Comparison of ENCODE assay signal across 23 cellular contexts in genomic region chr18:69786427-69786826, GRCh38.
"Had no signal": no experiment of that assay in that cellular context is flagged by ENCODE, and none has a peak within 500 bp of the region (broad histone marks: within the 10 kb centered on the region; RNA-seq: fewer than 3 reads in every experiment).

No MANE protein-coding gene starts in this region.

- DNase-seq: stimulated activated CD4-positive, alpha-beta T cell treated with anti-CD3 and anti-CD28 coated beads, Interleukin-2, amount 100 ng/mL, for 24 hours; stimulated activated CD4-positive, alpha-beta T cell treated with anti-CD3 and anti-CD28 coated beads, Interleukin-2, amount 100 ng/mL, for 48 hours; stimulated activated CD4-positive, alpha-beta T cell treated with anti-CD3 and anti-CD28 coated beads, Interleukin-4, amount 100 ng/mL, for 1 hour; stimulated activated CD4-positive, alpha-beta T cell treated with anti-CD3 and anti-CD28 coated beads, Interleukin-4, amount 100 ng/mL, for 24 hours; stimulated activated CD4-positive, alpha-beta T cell treated with anti-CD3 and anti-CD28 coated beads, Interleukin-4, amount 100 ng/mL, for 4 hours; stimulated activated CD8-positive, alpha-beta memory T cell treated with anti-CD3 and anti-CD28 coated beads, Interleukin-4, amount 100 ng/mL, for 48 hours; stimulated activated naive B cell treated with anti-CD40 and anti-IgM and Interleukin-4, amounts not matched to agents 10 μg/mL and 1 μg/mL and 100 μg/mL, for 72 hours; stimulated activated naive CD4-positive, alpha-beta T cell; stimulated activated naive CD4-positive, alpha-beta T cell treated with Interleukin-2 at 50 U/mL for 16 hours; stomach; substantia nigra; testis; thyroid gland; tibial artery; transverse colon; trophoblast cell; upper lobe of left lung; upper lobe of right lung; uterus had no signal

- H3K4me1 Mint-ChIP-seq: stimulated activated memory B cell treated with anti-CD40 and anti-IgM and Interleukin-4, amounts not matched to agents 10 μg/mL and 1 μg/mL and 100 μg/mL, for 72 hours; stimulated activated naive B cell treated with anti-CD40 and anti-IgM and Interleukin-4, amounts not matched to agents 10 μg/mL and 1 μg/mL and 100 μg/mL, for 72 hours had no signal

- ATAC-seq: stimulated activated effector memory CD8-positive, alpha-beta T cell treated with anti-CD3 and anti-CD28 coated beads, Interleukin-12 subunit alpha, Interleukin-12 subunit beta, amount 100 ng/mL, for 72 hours; stimulated activated memory B cell treated with anti-CD40 and anti-IgM and Interleukin-4, amounts not matched to agents 10 μg/mL and 1 μg/mL and 100 μg/mL, for 72 hours; stimulated activated naive B cell treated with anti-CD40 and anti-IgM and Interleukin-4, amounts not matched to agents 10 μg/mL and 1 μg/mL and 100 μg/mL, for 72 hours; upper lobe of right lung had no signal

- H3K4me3 Mint-ChIP-seq: stimulated activated effector memory CD8-positive, alpha-beta T cell treated with anti-CD3 and anti-CD28 coated beads, Interleukin-12 subunit alpha, Interleukin-12 subunit beta, amount 100 ng/mL, for 72 hours; stimulated activated memory B cell treated with anti-CD40 and anti-IgM and Interleukin-4, amounts not matched to agents 10 μg/mL and 1 μg/mL and 100 μg/mL, for 72 hours; stimulated activated naive B cell treated with anti-CD40 and anti-IgM and Interleukin-4, amounts not matched to agents 10 μg/mL and 1 μg/mL and 100 μg/mL, for 72 hours; stimulated activated naive CD8-positive, alpha-beta T cell treated with anti-CD3 and anti-CD28 coated beads, Interleukin-15, Interleukin-2, amounts not matched to agents 100 ng/mL and 50 ng/mL, for 24 hours; type B pancreatic cell had no signal

- H3K27ac Mint-ChIP-seq: stimulated activated effector memory CD8-positive, alpha-beta T cell treated with anti-CD3 and anti-CD28 coated beads, Interleukin-12 subunit alpha, Interleukin-12 subunit beta, amount 100 ng/mL, for 72 hours; stimulated activated memory B cell treated with anti-CD40 and anti-IgM and Interleukin-4, amounts not matched to agents 10 μg/mL and 1 μg/mL and 100 μg/mL, for 72 hours; stimulated activated naive B cell treated with anti-CD40 and anti-IgM and Interleukin-4, amounts not matched to agents 10 μg/mL and 1 μg/mL and 100 μg/mL, for 72 hours; stimulated activated naive CD8-positive, alpha-beta T cell treated with anti-CD3 and anti-CD28 coated beads, Interleukin-15, Interleukin-2, amounts not matched to agents 100 ng/mL and 50 ng/mL, for 24 hours; type B pancreatic cell had no signal

- H3K27me3 Mint-ChIP-seq: stimulated activated memory B cell treated with anti-CD40 and anti-IgM and Interleukin-4, amounts not matched to agents 10 μg/mL and 1 μg/mL and 100 μg/mL, for 72 hours; stimulated activated naive B cell treated with anti-CD40 and anti-IgM and Interleukin-4, amounts not matched to agents 10 μg/mL and 1 μg/mL and 100 μg/mL, for 72 hours; stimulated activated naive CD8-positive, alpha-beta T cell treated with anti-CD3 and anti-CD28 coated beads, Interleukin-15, Interleukin-2, amounts not matched to agents 100 ng/mL and 50 ng/mL, for 24 hours; type B pancreatic cell had no signal

- H3K9me3 Mint-ChIP-seq: stimulated activated effector memory CD8-positive, alpha-beta T cell treated with anti-CD3 and anti-CD28 coated beads, Interleukin-12 subunit alpha, Interleukin-12 subunit beta, amount 100 ng/mL, for 72 hours; stimulated activated memory B cell treated with anti-CD40 and anti-IgM and Interleukin-4, amounts not matched to agents 10 μg/mL and 1 μg/mL and 100 μg/mL, for 72 hours; stimulated activated naive B cell treated with anti-CD40 and anti-IgM and Interleukin-4, amounts not matched to agents 10 μg/mL and 1 μg/mL and 100 μg/mL, for 72 hours; stimulated activated naive CD8-positive, alpha-beta T cell treated with anti-CD3 and anti-CD28 coated beads, Interleukin-15, Interleukin-2, amounts not matched to agents 100 ng/mL and 50 ng/mL, for 24 hours; type B pancreatic cell had no signal

- H3K36me3 Mint-ChIP-seq: stimulated activated memory B cell treated with anti-CD40 and anti-IgM and Interleukin-4, amounts not matched to agents 10 μg/mL and 1 μg/mL and 100 μg/mL, for 72 hours; stimulated activated naive B cell treated with anti-CD40 and anti-IgM and Interleukin-4, amounts not matched to agents 10 μg/mL and 1 μg/mL and 100 μg/mL, for 72 hours; type B pancreatic cell had no signal
